Comparison of ENCODE assay signal across 15 cellular contexts in the genomic region with DNA sequence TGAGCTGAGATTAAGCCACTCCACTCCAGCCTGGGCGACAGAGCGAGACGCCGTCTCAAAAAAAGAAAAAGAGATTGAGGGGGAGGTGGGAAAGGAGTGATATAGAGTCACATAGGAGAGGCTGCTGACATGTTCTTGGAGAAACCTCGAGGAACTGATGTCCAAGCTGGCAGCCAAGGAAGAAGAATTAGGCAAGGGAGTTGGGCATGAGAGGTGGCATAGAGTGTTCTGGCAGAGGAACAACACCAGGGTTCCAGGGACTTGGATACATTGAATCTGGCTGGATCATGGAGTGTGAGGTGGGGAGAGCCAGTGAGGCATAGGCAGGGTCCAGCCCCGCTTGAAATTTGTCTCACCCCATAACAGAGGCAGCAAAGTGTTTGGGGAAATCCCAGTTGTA. TPM values are rescaled to one million over a fixed set of nuclear protein-coding genes. Genes with fewer than 3 reads are reported as not detected.
DNase-seq lines count a peak whose midpoint lies in the region; ATAC-seq and TF ChIP-seq lines count a peak whose summit lies in the region.
"Had no signal": no experiment of that assay in that cellular context is flagged by ENCODE, and none has a peak within 500 bp of the region (broad histone marks: within the 10 kb centered on the region; RNA-seq: fewer than 3 reads in every experiment).

No MANE protein-coding gene starts in this region.

- H3K4me1 Mint-ChIP-seq in MCF 10A (ENCODE audit: insufficient read depth, unreplicated experiment) (peaks cover 18% of the 10 kb centered on the region), mesothelial cell of epicardium (peaks cover 46% of the 10 kb centered on the region)
- H3K4me1 Mint-ChIP-seq: CD8-positive, alpha-beta memory T cell had no signal

- no peaks in the 10 kb centered on the region for H3K9me3 ChIP-seq in breast epithelium
- H3K9me3 ChIP-seq: BLaER1, Caco-2, HAP-1 had no signal

- H3K4me3 ChIP-seq in breast epithelium: no peak overlapping the region
- no peak overlapping the region for H3K4me3 ChIP-seq in epithelial cell of esophagus (ENCODE audit: low read length)
- H3K4me3 ChIP-seq: BLaER1, HAP-1 had no signal

- intact Hi-C loops in MCF 10A (cut with micrococcal nuclease): no loop called here
- intact Hi-C loops in breast epithelium (cut with DNase I; ENCODE audit: low total_unique reads): no loop called here

- DNase-seq in MCF 10A (ENCODE audit: unreplicated experiment): no peak
- no peak for DNase-seq in breast epithelium (ENCODE audit: low spot score in 2 of 2)
- no peak for DNase-seq in RWPE1 (ENCODE audit: low spot score)
- peak; percentile 21 for DNase-seq in epithelial cell of esophagus (ENCODE audit: low read depth)
- DNase-seq in mesothelial cell of epicardium (ENCODE audit: low spot score in 2 of 2, unreplicated experiment in 2 of 2): no peak
- no peak for DNase-seq in HUDEP-2 (lab: John Stamatoyannopoulos, UW; ENCODE audit: unreplicated experiment in 76 of 76)
- no peak for DNase-seq in SW 1271 (lab: John Stamatoyannopoulos, UW)
- DNase-seq: AML-193; Caco-2; CD8-positive, alpha-beta memory T cell; HFFc6 had no signal

- no peak for TF ChIP-seq POLR2A in breast epithelium (IDR thresholded peaks at IDR 0.05)

- H3K27ac ChIP-seq in breast epithelium (peak overlapping the region in 1 of 2 donors; percentile 38), RWPE1 (peak overlapping the region; percentile 99)
- H3K27ac ChIP-seq: 22Rv1, BLaER1 had no signal

- no peak for ATAC-seq in HG03571 (IDR thresholded peaks at IDR 0.05; ENCODE audit: unreplicated experiment)

- no peaks in the 10 kb centered on the region for H3K27me3 ChIP-seq in breast epithelium
- H3K27me3 ChIP-seq: BLaER1 had no signal

- no peaks in the 10 kb centered on the region for H3K4me1 ChIP-seq in breast epithelium
- H3K4me1 ChIP-seq: Caco-2 had no signal

- no peak overlapping the region for H3K4me3 Mint-ChIP-seq in MCF 10A (ENCODE audit: unreplicated experiment)
- H3K4me3 Mint-ChIP-seq in mesothelial cell of epicardium: no peak overlapping the region
- H3K4me3 Mint-ChIP-seq: CD8-positive, alpha-beta memory T cell; HFFc6 had no signal

- H3K27ac Mint-ChIP-seq in MCF 10A (ENCODE audit: low read depth, unreplicated experiment) (peak overlapping the region; percentile 59), mesothelial cell of epicardium (peak overlapping the region; percentile 57)
- H3K27ac Mint-ChIP-seq: CD8-positive, alpha-beta memory T cell; HFFc6 had no signal

- no peaks in the 10 kb centered on the region for H3K27me3 Mint-ChIP-seq in MCF 10A (ENCODE audit: insufficient read depth, unreplicated experiment)
- H3K27me3 Mint-ChIP-seq in mesothelial cell of epicardium (ENCODE audit: low read depth): no peaks in the 10 kb centered on the region

- TF ChIP-seq CTCF in MCF 10A (IDR thresholded peaks at IDR 0.05; ENCODE audit: unreplicated experiment) (no peak), breast epithelium (IDR thresholded peaks at IDR 0.05) (no peak), RWPE1 (conservative IDR thresholded peaks at IDR 0.05; ENCODE audit: low read depth) (no peak), epithelial cell of esophagus (IDR thresholded peaks at IDR 0.05; ENCODE audit: insufficient read depth, low read depth, low read length, missing control alignments) (no peak), mesothelial cell of epicardium (IDR thresholded peaks at IDR 0.05; ENCODE audit: unreplicated experiment) (no peak)

- H3K36me3 ChIP-seq in breast epithelium: no peaks in the 10 kb centered on the region
- H3K36me3 ChIP-seq: BLaER1, HAP-1 had no signal

- H3K36me3 Mint-ChIP-seq in MCF 10A (ENCODE audit: insufficient read depth, unreplicated experiment) (peaks cover 19% of the 10 kb centered on the region), mesothelial cell of epicardium (peaks cover 1% of the 10 kb centered on the region)
- H3K36me3 Mint-ChIP-seq: CD8-positive, alpha-beta memory T cell had no signal

- POLR2A ChIA-PET in MCF 10A (lab: Yijun Ruan, JAX): interaction anchor here (6.8 to 7.1 kb wide), 2 partner anchors 10 to 13 kb away, joined by 110 to 162 read pairs; partner anchors contain the start of gene CDH3
- POLR2A ChIA-PET in RWPE1 (lab: Yijun Ruan, JAX; ENCODE audit: low non-redundant PET): no interaction called here

- no TSS peak for BruUV-seq in MCF 10A (replicated peaks; lab: Mats Ljungman, UMichigan)

- H3K9me3 Mint-ChIP-seq in MCF 10A (ENCODE audit: unreplicated experiment): no peaks in the 10 kb centered on the region
- no peaks in the 10 kb centered on the region for H3K9me3 Mint-ChIP-seq in mesothelial cell of epicardium
- H3K9me3 Mint-ChIP-seq: CD8-positive, alpha-beta memory T cell; HFFc6 had no signal

- CTCF ChIA-PET in MCF 10A (lab: Yijun Ruan, JAX): no interaction called here
- CTCF ChIA-PET in RWPE1 (lab: Yijun Ruan, JAX): no interaction called here

RNA-seq across cellular contexts. Expression of gene CDH3, which starts 10.7 kb away (rescaled TPM):
- total RNA-seq in MCF 10A (2022) (74.4 and 107 TPM in 2 replicates), breast epithelium (10 to 100 TPM in 2 of 3 donors, under 1 TPM in 1; 0.32 to 62.6 (median 39.0) TPM), mesothelial cell of epicardium (179 to 180 TPM (median 180 TPM) in 3 replicates)
- total RNA-seq: CD8-positive, alpha-beta memory T cell had no signal
